In the genomic region with DNA sequence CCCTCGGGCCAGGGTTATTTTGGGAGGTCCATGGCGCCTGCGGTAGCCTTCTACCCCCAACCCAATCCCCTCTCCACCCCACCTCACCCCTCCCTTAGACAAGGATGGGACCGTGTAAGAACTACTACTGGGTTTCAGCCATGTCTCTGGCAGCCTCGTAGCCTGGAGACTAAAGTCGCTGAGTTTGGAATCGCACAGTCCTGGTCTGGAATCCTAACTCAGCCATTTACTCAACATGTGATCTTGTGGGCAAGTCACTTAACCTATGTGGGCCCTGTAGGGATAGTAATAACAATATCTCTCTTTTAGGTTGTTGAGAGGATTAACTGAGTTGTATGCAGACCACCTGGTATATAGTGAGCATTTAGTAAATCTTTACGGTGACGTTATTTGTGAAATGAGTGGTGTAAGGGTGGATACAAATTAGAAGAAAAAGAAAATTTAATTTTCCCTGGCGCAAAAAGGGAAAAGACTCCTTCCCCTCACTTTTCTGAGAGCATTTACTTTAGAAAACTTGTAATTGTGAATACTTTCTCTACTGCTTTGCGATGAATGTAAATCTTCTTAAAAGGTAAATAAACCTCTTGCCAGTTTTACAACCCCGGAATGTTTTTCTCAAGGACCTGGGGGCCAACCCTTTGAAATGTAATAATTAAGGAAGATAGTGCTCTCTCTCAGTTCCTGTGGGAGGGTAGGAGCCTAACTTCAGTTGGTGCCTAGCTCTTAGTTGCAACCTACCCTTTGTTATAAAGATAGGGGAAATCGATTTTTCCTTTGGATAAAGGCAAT, we compare ENCODE assay signal across 8 cellular contexts. TPM values are rescaled to one million over a fixed set of nuclear protein-coding genes. Genes with fewer than 3 reads are reported as not detected.
DNase-seq lines count a peak whose midpoint lies in the region; ATAC-seq and TF ChIP-seq lines count a peak whose summit lies in the region.

No MANE protein-coding gene starts in this region.

- H3K27me3 ChIP-seq in AG04450 (ENCODE audit: control insufficient read depth, insufficient read depth, low read length) (no peaks in the 10 kb centered on the region), RWPE2 (ENCODE audit: insufficient read depth, poor library complexity, severe bottlenecking) (no peaks in the 10 kb centered on the region), esophagus muscularis mucosa (no peaks in the 10 kb centered on the region), neuron (ENCODE audit: insufficient read depth, low read length) (no peaks in the 10 kb centered on the region)

- H2AFZ ChIP-seq in neuron (ENCODE audit: low read depth, low read length): peak overlapping the region; percentile 47

- in situ Hi-C loops in GM13976 (cut with MboI; ENCODE audit: low sequenced_read_pairs, unreplicated experiment): no loop called here

- H3K9me3 ChIP-seq in AG04450 (ENCODE audit: control insufficient read depth, insufficient read depth, low read length) (no peaks in the 10 kb centered on the region; the same call in 1 of the 2 replicates), RWPE2 (ENCODE audit: severe bottlenecking) (no peaks in the 10 kb centered on the region), esophagus muscularis mucosa (no peaks in the 10 kb centered on the region), neuron (ENCODE audit: low read length) (no peaks in the 10 kb centered on the region)

- TF ChIP-seq CTCF in AG04450 (IDR thresholded peaks at IDR 0.05; ENCODE audit: low read depth, low read length): no peak
- TF ChIP-seq CTCF in RWPE2 (IDR thresholded peaks at IDR 0.05; ENCODE audit: poor library complexity, severe bottlenecking): no peak
- no peak for TF ChIP-seq CTCF in esophagus muscularis mucosa (IDR thresholded peaks at IDR 0.05)
- no peak for TF ChIP-seq CTCF in GM13976 (IDR thresholded peaks at IDR 0.05; ENCODE audit: borderline replicate concordance, control extremely low read depth, extremely low read depth, insufficient read depth, missing control alignments)

- no peak for TF ChIP-seq POLR2A in esophagus muscularis mucosa (IDR thresholded peaks at IDR 0.05; ENCODE audit: low read depth)

- H3K27ac ChIP-seq in AG04450 (ENCODE audit: low read depth, low read length): peak overlapping the region; percentile 84
- H3K27ac ChIP-seq in RWPE2 (ENCODE audit: poor library complexity, severe bottlenecking): peak overlapping the region; percentile 64
- peak overlapping the region; percentile 86 to 95 (median 92) for H3K27ac ChIP-seq in esophagus muscularis mucosa (replicated peaks in 1 of 4)

- no peak for TF ChIP-seq EP300 in esophagus muscularis mucosa (IDR thresholded peaks at IDR 0.05)

- H3K4me1 ChIP-seq in RWPE2 (ENCODE audit: insufficient read depth, poor library complexity, severe bottlenecking) (peaks cover 10% of the 10 kb centered on the region), esophagus muscularis mucosa (peaks cover 13 to 29% (median 24%) of the 10 kb centered on the region in 4 donors), neuron (ENCODE audit: insufficient read depth, low read length) (peaks cover 4% of the 10 kb centered on the region)

- intact Hi-C loops in esophagus muscularis mucosa (cut with DNase I): no loop called here

- WGBS in esophagus muscularis mucosa: 31% methylated on average over 13 of the region's 13 CpGs

- DNase-seq in AG04450 (ENCODE audit: low read depth, low spot score) (no peak), RWPE2 (ENCODE audit: low spot score) (no peak), esophagus muscularis mucosa (ENCODE audit: extremely low spot score) (no peak), GM13976 (ENCODE audit: low spot score) (no peak)
- DNase-seq in central memory CD4-positive, alpha-beta T cell: no peak

- H3K4me3 ChIP-seq in AG04450 (ENCODE audit: low read depth, low read length) (peak overlapping the region; percentile 91), RWPE2 (ENCODE audit: severe bottlenecking) (peak overlapping the region; percentile 91), esophagus muscularis mucosa (peak overlapping the region; percentile 70 to 79 (median 75)), neuron (ENCODE audit: low read length) (peak overlapping the region; percentile 62)

- ATAC-seq in GM18867 (IDR thresholded peaks at IDR 0.05; ENCODE audit: unreplicated experiment) (peak; percentile 36), HG03196 (IDR thresholded peaks at IDR 0.05; ENCODE audit: unreplicated experiment) (peak; percentile 23), RWPE2 (ENCODE audit: low read depth) (peak; percentile 55)

- H3K36me3 ChIP-seq in RWPE2 (ENCODE audit: low read depth): peaks cover 30% of the 10 kb centered on the region
- peaks cover 17 to 26% (median 24%) of the 10 kb centered on the region in 4 donors for H3K36me3 ChIP-seq in esophagus muscularis mucosa
- H3K36me3 ChIP-seq in neuron (ENCODE audit: insufficient read depth, low read length): peaks cover 23% of the 10 kb centered on the region

- CTCF ChIA-PET in AG04450 (lab: Charles Lee): interaction anchor here (0.6 kb wide), 1 partner anchor 52 kb away, joined by 3 read pairs; no protein-coding TSS in a partner anchor

- POLR2A ChIA-PET in AG04450 (lab: Yijun Ruan, JAX): interaction anchor here (0.6 to 2.0 kb wide), 3 partner anchors 14 to 1226 kb away, joined by 3 to 24 read pairs (median 5); partner anchors contain the start of gene OSCP1

RNA-seq across cellular contexts. Expression of gene MRPS15, which starts 0.6 kb away (rescaled TPM):
- 64.8 and 73.5 TPM in 2 replicates for polyA plus RNA-seq in AG04450 (2011; rRNA removed)
- polyA minus RNA-seq in AG04450 (2011; rRNA and poly(A)+ RNA removed): 17.9 and 21.8 TPM in 2 replicates
- 100 to 1,000 TPM in 1 of 4 donors, 10 to 100 TPM in 3; 64.8 to 109 (median 86.8) TPM for total RNA-seq in esophagus muscularis mucosa

RNA-seq across cellular contexts. Expression of gene OSCP1, which starts 14.5 kb away (rescaled TPM):
- 7.9 and 8.1 TPM in 2 replicates for polyA plus RNA-seq in AG04450 (2011; rRNA removed)
- polyA minus RNA-seq in AG04450 (2011; rRNA and poly(A)+ RNA removed): 6.9 and 10.3 TPM in 2 replicates
- 10 to 100 TPM in 2 of 4 donors, 1 to 10 TPM in 2; 8.2 to 10.8 (median 9.6) TPM for total RNA-seq in esophagus muscularis mucosa

RNA-seq across cellular contexts. Expression of gene CSF3R, which starts 17.9 kb away (rescaled TPM):
- polyA plus RNA-seq in AG04450 (2011; rRNA removed): not detected in 2 replicates
- polyA minus RNA-seq in AG04450 (2011; rRNA and poly(A)+ RNA removed): not detected in 2 replicates
- 10 to 100 TPM in 1 of 4 donors, 1 to 10 TPM in 3; 5.9 to 32.5 (median 7.4) TPM for total RNA-seq in esophagus muscularis mucosa
